ENCODE assay signal across 1 cellular context in the genomic region with DNA sequence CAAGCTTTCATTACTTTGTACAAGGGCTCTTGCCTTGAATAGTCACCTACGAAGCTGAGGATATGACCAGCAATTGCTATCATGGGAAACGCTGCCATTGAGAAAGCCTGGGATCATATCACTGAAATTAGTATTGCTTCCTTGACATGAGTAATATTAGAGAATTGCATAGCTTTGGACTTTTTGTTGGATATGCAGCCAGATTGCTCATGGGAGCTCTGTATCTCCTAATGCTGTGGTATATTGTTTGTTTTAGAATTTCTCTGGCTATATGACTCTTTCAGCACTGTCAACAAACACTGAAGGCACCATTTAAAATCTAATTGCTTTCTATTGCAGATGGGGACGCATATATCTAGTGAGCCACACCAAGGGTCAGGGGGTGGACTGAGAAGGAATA.
TF ChIP-seq lines count a peak whose summit lies in the region.

No MANE protein-coding gene starts in this region.

TF ChIP-seq in IMR-90, 13 proteins besides CTCF, POLR2A, EP300 and RAD21 (continued from another document):
- TF ChIP-seq FOS (IDR thresholded peaks at IDR 0.05; ENCODE audit: low read depth, low read length) (no peak), RCOR1 (IDR thresholded peaks at IDR 0.05; ENCODE audit: insufficient replicate concordance, low read length) (no peak), MAZ (IDR thresholded peaks at IDR 0.05; ENCODE audit: borderline replicate concordance, low read depth, low read length) (no peak), RFX5 (IDR thresholded peaks at IDR 0.05; ENCODE audit: low read depth, low read length) (no peak), MAFK (IDR thresholded peaks at IDR 0.05; ENCODE audit: low read depth, low read length) (no peak)
